ENCODE assay signal across 13 cellular contexts in genomic region chr2:120005834-120006521, GRCh38. TPM values are rescaled to one million over a fixed set of nuclear protein-coding genes. Genes with fewer than 3 reads are reported as not detected.
DNase-seq lines count a peak whose midpoint lies in the region; ATAC-seq, FAIRE-seq and TF ChIP-seq lines count a peak whose summit lies in the region.
"Had no signal": no experiment of that assay in that cellular context is flagged by ENCODE, and none has a peak within 500 bp of the region (broad histone marks: within the 10 kb centered on the region; RNA-seq: fewer than 3 reads in every experiment).

No MANE protein-coding gene starts in this region.

- WGBS in GM12878 (ENCODE audit: insufficient coverage, insufficient replicate concordance, low lambda C conversion rate, missing lambda C conversion rate), result 58% methylated on average over 11 of the region's 11 CpGs

- intact Hi-C loops in GM12878 (cut with micrococcal nuclease; ENCODE audit: unreplicated experiment), result loop anchor here (2.0 to 5.0 kb wide), 3 partner anchors 247 to 306 kb away; partner anchors contain the start of gene PTPN4

- TF ChIP-seq EP300 in GM12878 (IDR thresholded peaks at IDR 0.05; ENCODE audit: borderline replicate concordance in 1 of 2, control insufficient read depth in 1 of 2, low read depth in 2 of 2, low read length in 2 of 2), result peak in 1 of 2 experiments; percentile 33; a peak in 1 of 4 replicates

- H3K9ac ChIP-seq in GM12878 (ENCODE audit: control insufficient read depth, insufficient read depth, low read length), result no peak overlapping the region

- DNase-seq in GM12878 (ENCODE audit: low read depth, low spot score), result peak; percentile 65
- DNase-seq in HT-29 (ENCODE audit: low spot score), result no peak
- no peak for DNase-seq in 8988T
- no peak for DNase-seq in NCI-H2107 (lab: John Stamatoyannopoulos, UW)
- DNase-seq in HEK293T (ENCODE audit: extremely low spot score), result no peak
- DNase-seq: activated CD8-positive, alpha-beta memory T cell treated with anti-CD3 and anti-CD28 coated beads, Interleukin-2, amount 10 ng/mL, durations not matched to agents 7 days and 5 days; caudate nucleus; foreskin melanocyte; stimulated activated CD4-positive, alpha-beta T cell treated with anti-CD3 and anti-CD28 coated beads, Interleukin-15, amount 100 ng/mL, for 24 hours had no signal

- H3K27me3 ChIP-seq in GM12878 (replicated peaks in 1 of 2; ENCODE audit: control insufficient read depth in 2 of 2, insufficient read depth in 2 of 2, low read length in 1 of 2), result no peaks in the 10 kb centered on the region
- H3K27me3 ChIP-seq: tibial nerve had no signal

- H3K79me2 ChIP-seq in GM12878 (ENCODE audit: control insufficient read depth, insufficient read depth, low read length), result no peaks in the 10 kb centered on the region

- BruUV-seq in GM12878 (replicated peaks; lab: Mats Ljungman, UMichigan), result no TSS peak

- TF ChIP-seq RAD21 in GM12878 (IDR thresholded peaks at IDR 0.05; ENCODE audit: insufficient read depth, low read depth, low read length), result no peak

- H3K4me2 ChIP-seq in GM12878 (ENCODE audit: control insufficient read depth, insufficient read depth), result peak overlapping the region; percentile 45

- no peak for TF ChIP-seq CTCF in GM12878 (IDR thresholded peaks at IDR 0.05 in 2 of 3, conservative IDR thresholded peaks at IDR 0.05 in 1 of 3; ENCODE audit: control insufficient read depth in 2 of 3, extremely low read depth in 1 of 3, insufficient read depth in 1 of 3, low read depth in 3 of 3, low read length in 3 of 3)

- in situ Hi-C loops in GM12878 (cut with MboI), result no loop called here

- no peak for TF ChIP-seq POLR2A in GM12878 (IDR thresholded peaks at IDR 0.05; ENCODE audit: low read depth, low read length)

- CTCF ChIA-PET in GM12878 (lab: Yijun Ruan, JAX) (interaction anchor here (0.6 to 2.8 kb wide), 4 partner anchors 11 to 171 kb away, joined by 3 to 11 read pairs (median 3); no protein-coding TSS in a partner anchor), HEK293T (lab: Yijun Ruan, JAX) (no interaction called here)

- no peaks in the 10 kb centered on the region for H4K20me1 ChIP-seq in GM12878 (ENCODE audit: control insufficient read depth, insufficient read depth)

- no peak overlapping the region for H2AFZ ChIP-seq in GM12878 (ENCODE audit: control insufficient read depth, low read depth, low read length)

- H3K4me1 ChIP-seq in GM12878 (ENCODE audit: control insufficient read depth, insufficient read depth, low read length), result peaks cover 10% of the 10 kb centered on the region
- H3K4me1 ChIP-seq: tibial nerve had no signal

- RAD21 ChIA-PET in GM12878 (lab: Charles Lee; ENCODE audit: unreplicated experiment), result interaction anchor here (0.8 kb wide), 1 partner anchor 169 kb away, joined by 3 read pairs; no protein-coding TSS in a partner anchor

- H3K27ac ChIP-seq in GM12878 (ENCODE audit: control insufficient read depth, insufficient read depth), result peak overlapping the region; percentile 25; the same call in 1 of the 2 replicates
- H3K27ac ChIP-seq: tibial nerve had no signal

- ATAC-seq in GM18868 (IDR thresholded peaks at IDR 0.05; ENCODE audit: unreplicated experiment) (peak; percentile 93), GM21576 (IDR thresholded peaks at IDR 0.05; ENCODE audit: unreplicated experiment) (peak; percentile 90), HG03342 (IDR thresholded peaks at IDR 0.05; ENCODE audit: unreplicated experiment) (peak; percentile 92), GM12878 (peak; percentile 94)
- ATAC-seq: activated CD8-positive, alpha-beta memory T cell treated with anti-CD3 and anti-CD28 coated beads, Interleukin-2, amount 10 ng/mL, durations not matched to agents 7 days and 5 days had no signal

- POLR2A ChIA-PET in GM12878 (lab: Charles Lee), result interaction anchor here (0.9 kb wide), 1 partner anchor 63 kb away, joined by 3 read pairs; no protein-coding TSS in a partner anchor
- POLR2A ChIA-PET in HEK293T (lab: Yijun Ruan, JAX), result no interaction called here

- no peaks in the 10 kb centered on the region for H3K9me3 ChIP-seq in GM12878 (replicated peaks; ENCODE audit: control insufficient read depth, insufficient read depth, low read length)
- H3K9me3 ChIP-seq: tibial nerve had no signal

- SMC1A ChIA-PET in GM12878 (lab: Charles Lee; ENCODE audit: uncharacterized antibody, unreplicated experiment), result interaction anchor here (0.8 to 1.8 kb wide), 4 partner anchors 164 to 301 kb away, joined by 3 to 4 read pairs (median 4); no protein-coding TSS in a partner anchor

- FAIRE-seq in GM12878 (lab: Jason Lieb, UNC), result peak; percentile 73

- no peak overlapping the region for H3K4me3 ChIP-seq in GM12878
- H3K4me3 ChIP-seq: tibial nerve had no signal

- H3K36me3 ChIP-seq in GM12878 (ENCODE audit: control insufficient read depth in 2 of 2, insufficient read depth in 2 of 2, low read length in 1 of 2), result no peaks in the 10 kb centered on the region
- H3K36me3 ChIP-seq: tibial nerve had no signal

TF ChIP-seq in GM12878, 131 proteins besides CTCF, POLR2A, EP300 and RAD21 (continues in another document):
- TF ChIP-seq POLR2AphosphoS5 (IDR thresholded peaks at IDR 0.05; ENCODE audit: low read length), result no peak
- no peak for TF ChIP-seq MTA3 (IDR thresholded peaks at IDR 0.05; ENCODE audit: borderline replicate concordance, low read length)
- peak; percentile 34; the same call in 1 of the 2 replicates for TF ChIP-seq BCL11A (IDR thresholded peaks at IDR 0.05; ENCODE audit: low read depth, low read length)
- peak; percentile 22; the same call in 1 of the 2 replicates for TF ChIP-seq SMARCA5 (IDR thresholded peaks at IDR 0.05)
- no peak for TF ChIP-seq CEBPB (IDR thresholded peaks at IDR 0.05; ENCODE audit: borderline replicate concordance in 1 of 2, low read depth in 2 of 2, low read length in 2 of 2)
- no peak for TF ChIP-seq PKNOX1 (IDR thresholded peaks at IDR 0.05)
- TF ChIP-seq RUNX3 (IDR thresholded peaks at IDR 0.05; ENCODE audit: low read length), result peak; percentile 42; the same call in 1 of the 2 replicates
- 0 out of 2 replicates have a peak, but pooled peaks have one; percentile 48 for TF ChIP-seq EED (IDR thresholded peaks at IDR 0.05; ENCODE audit: low read depth)
- TF ChIP-seq NR2C1 (IDR thresholded peaks at IDR 0.05), result no peak

TF ChIP-seq in HEK293T, 16 proteins besides CTCF, POLR2A, EP300 and RAD21:
- no peak for TF ChIP-seq FOXM1 (IDR thresholded peaks at IDR 0.05; ENCODE audit: borderline replicate concordance)
- TF ChIP-seq L3MBTL2 (conservative IDR thresholded peaks at IDR 0.05), result no peak
- no peak for TF ChIP-seq SUZ12 (IDR thresholded peaks at IDR 0.05)
- no peak for TF ChIP-seq FOXK2 (IDR thresholded peaks at IDR 0.05)
- no peak for TF ChIP-seq HDGF (IDR thresholded peaks at IDR 0.05; ENCODE audit: borderline replicate concordance)
- no peak for TF ChIP-seq ELF4 (IDR thresholded peaks at IDR 0.05)
- no peak for TF ChIP-seq CTBP1 (IDR thresholded peaks at IDR 0.05; ENCODE audit: borderline replicate concordance)
- no peak for TF ChIP-seq LEF1 (IDR thresholded peaks at IDR 0.05; ENCODE audit: borderline replicate concordance)
- TF ChIP-seq TARDBP (IDR thresholded peaks at IDR 0.05), result no peak
- TF ChIP-seq ARNT (IDR thresholded peaks at IDR 0.05), result no peak
- TF ChIP-seq PKNOX1 (IDR thresholded peaks at IDR 0.05), result no peak
- no peak for TF ChIP-seq ZNF384 (IDR thresholded peaks at IDR 0.05)
- no peak for TF ChIP-seq NFRKB (IDR thresholded peaks at IDR 0.05)
- TF ChIP-seq SP1 (IDR thresholded peaks at IDR 0.05), result no peak
- no peak for TF ChIP-seq FOXA1 (IDR thresholded peaks at IDR 0.05)
- TF ChIP-seq BHLHE40 (IDR thresholded peaks at IDR 0.05; ENCODE audit: borderline replicate concordance), result no peak

RNA-seq across cellular contexts. Expression of gene EPB41L5, which starts 6.9 kb away (rescaled TPM):
- total RNA-seq in GM12878 (2013; cell fraction: nucleolus; rRNA removed), result 97.2 and 104 TPM in 2 replicates
- total RNA-seq in GM12878 (2014; rRNA removed), result 8.0 and 8.5 TPM in 2 replicates
- total RNA-seq in GM12878 (2014; rRNA removed; fragmentation: Illumina TruSeq; extraction: Trizol), result 8.5 and 9.9 TPM in 2 replicates
- 8.0 and 8.7 TPM in 2 replicates for total RNA-seq in GM12878 (2021)
- 1.5 TPM for polyA plus RNA-seq in GM12878 (2011; ENCODE audit: low read depth)
- polyA plus RNA-seq in GM12878 (2011; rRNA removed), result 20.4 and 33.3 TPM in 2 replicates
- polyA plus RNA-seq in GM12878 (2011; cell fraction: cytosol; rRNA removed), result 9.8 and 10.7 TPM in 2 replicates
- polyA plus RNA-seq in GM12878 (2011; cell fraction: nucleus; rRNA removed), result 26.0 and 27.5 TPM in 2 replicates
- polyA plus RNA-seq in GM12878 (2012), result 2.0 and 2.1 TPM in 2 replicates
- polyA plus RNA-seq in GM12878 (2014; fragmentation: Illumina TruSeq; extraction: Trizol), result 7.2 and 9.1 TPM in 2 replicates
- polyA plus RNA-seq in GM12878 (2014; fragmentation: Nextera tagmentation; extraction: Ambion mirVana), result 1 to 10 TPM; 2.1 to 2.9 TPM
- polyA plus RNA-seq in GM12878 (2014; rRNA removed), result 4.5 and 5.7 TPM in 2 replicates
- polyA plus RNA-seq in GM12878 (2016; fragmentation: Nextera tagmentation; extraction: Ambion mirVana), result 10 to 100 TPM in 1 of 2 experiments, 1 to 10 TPM in 1; 8.5 to 10.9 TPM
- 39.3 and 46.8 TPM in 2 replicates for polyA minus RNA-seq in GM12878 (2011; rRNA and poly(A)+ RNA removed)
- 10.6 and 10.8 TPM in 2 replicates for polyA minus RNA-seq in GM12878 (2011; cell fraction: cytosol; rRNA and poly(A)+ RNA removed)
- 39.2 and 52.0 TPM in 2 replicates for polyA minus RNA-seq in GM12878 (2011; cell fraction: nucleus; rRNA and poly(A)+ RNA removed)
- 9.9 and 12.5 TPM in 2 replicates for total RNA-seq in HT-29 (2014; rRNA removed; shearing (Covaris generic))
